In genomic region chr12:61385771-61386170, GRCh38 we compare ENCODE assay signal across 22 cellular contexts.
DNase-seq lines count a peak whose midpoint lies in the region; ATAC-seq and TF ChIP-seq lines count a peak whose summit lies in the region.
"Had no signal": no experiment of that assay in that cellular context is flagged by ENCODE, and none has a peak within 500 bp of the region (broad histone marks: within the 10 kb centered on the region; RNA-seq: fewer than 3 reads in every experiment).

No MANE protein-coding gene starts in this region.

- H3K9me3 Mint-ChIP-seq in activated T-helper 1 cell treated with anti-CD3 and anti-CD28 coated beads, Interleukin-12 subunit alpha, Interleukin-12 subunit beta, Interleukin-2, Interleukin-4 antibody, amounts not matched to agents 30 ng/mL and 10 ng/mL and 1 ng/mL, durations not matched to agents 14 hours and 24 hours and 36 hours = peaks cover 22% of the 10 kb centered on the region
- H3K9me3 Mint-ChIP-seq in stimulated activated naive B cell treated with anti-CD40 and anti-IgM and Interleukin-4, amounts not matched to agents 10 μg/mL and 1 μg/mL and 100 μg/mL, for 72 hours = peaks cover 16 to 18% of the 10 kb centered on the region in 2 donors
- peaks cover 19% of the 10 kb centered on the region for H3K9me3 Mint-ChIP-seq in stimulated activated memory B cell treated with anti-CD40 and anti-IgM and Interleukin-4, amounts not matched to agents 10 μg/mL and 1 μg/mL and 100 μg/mL, for 72 hours

- no peak overlapping the region for H3K27ac ChIP-seq in RWPE2 (ENCODE audit: poor library complexity, severe bottlenecking)
- no peak overlapping the region for H3K27ac ChIP-seq in foreskin keratinocyte
- H3K27ac ChIP-seq: A549; BLaER1 treated with 17β-estradiol and CSF1 and Interleukin-3, amounts not matched to agents 10 nM and 100 nM; PC-9; SJSA1 had no signal

- H3K4me1 ChIP-seq in RWPE2 (ENCODE audit: insufficient read depth, poor library complexity, severe bottlenecking) (peaks cover 4% of the 10 kb centered on the region), foreskin keratinocyte (no peaks in the 10 kb centered on the region)
- H3K4me1 ChIP-seq: A549; BLaER1 treated with 17β-estradiol and CSF1 and Interleukin-3, amounts not matched to agents 10 nM and 100 nM; SJSA1 had no signal

- no peak overlapping the region for H3K4me3 ChIP-seq in RWPE2 (ENCODE audit: severe bottlenecking)
- H3K4me3 ChIP-seq: A549; BLaER1 treated with 17β-estradiol and CSF1 and Interleukin-3, amounts not matched to agents 10 nM and 100 nM; PC-9; SJSA1 had no signal

- peak; percentile 13 for DNase-seq in GM04504 (ENCODE audit: low read depth)
- DNase-seq in RWPE2 (ENCODE audit: low spot score) = no peak
- peak; percentile 21 for DNase-seq in dedifferentiated amniotic fluid mesenchymal stem cell (ENCODE audit: extremely low spot score)
- peak; percentile 1 to 66 for DNase-seq in foreskin keratinocyte
- no peak for DNase-seq in activated T-helper 1 cell treated with anti-CD3 and anti-CD28 coated beads, Interleukin-12 subunit alpha, Interleukin-12 subunit beta, Interleukin-2, Interleukin-4 antibody, amounts not matched to agents 30 ng/mL and 10 ng/mL and 1 ng/mL, durations not matched to agents 14 hours and 24 hours and 36 hours (ENCODE audit: low spot score)
- DNase-seq in stimulated activated naive B cell treated with anti-CD40 and anti-IgM and Interleukin-4, amounts not matched to agents 10 μg/mL and 1 μg/mL and 100 μg/mL, for 72 hours = no peak
- DNase-seq in DMS79 treated with DMSO at 0.1 percent for 48 hours (lab: John Stamatoyannopoulos, UW) = no peak
- DNase-seq: CD8-positive, alpha-beta T cell; DMS53; Kasumi-1; MM.1S; NCI-H1092; NCI-H1436 treated with DMSO at 0.1 percent for 48 hours; NCI-H2029; NCI-H345; NCI-H524 treated with DMSO at 0.1 percent for 48 hours; PC-9 had no signal

- H3K9me3 ChIP-seq in RWPE2 (ENCODE audit: severe bottlenecking) = no peaks in the 10 kb centered on the region
- H3K9me3 ChIP-seq: A549, SJSA1 had no signal

- H3K27me3 ChIP-seq in RWPE2 (ENCODE audit: insufficient read depth, poor library complexity, severe bottlenecking) (no peaks in the 10 kb centered on the region), foreskin keratinocyte (no peaks in the 10 kb centered on the region)
- H3K27me3 ChIP-seq: BLaER1 treated with 17β-estradiol and CSF1 and Interleukin-3, amounts not matched to agents 10 nM and 100 nM; SJSA1 had no signal

- H3K4me1 Mint-ChIP-seq in activated T-helper 1 cell treated with anti-CD3 and anti-CD28 coated beads, Interleukin-12 subunit alpha, Interleukin-12 subunit beta, Interleukin-2, Interleukin-4 antibody, amounts not matched to agents 30 ng/mL and 10 ng/mL and 1 ng/mL, durations not matched to agents 14 hours and 24 hours and 36 hours (ENCODE audit: low read depth) = no peaks in the 10 kb centered on the region
- H3K4me1 Mint-ChIP-seq in stimulated activated naive B cell treated with anti-CD40 and anti-IgM and Interleukin-4, amounts not matched to agents 10 μg/mL and 1 μg/mL and 100 μg/mL, for 72 hours = no peaks in the 10 kb centered on the region
- no peaks in the 10 kb centered on the region for H3K4me1 Mint-ChIP-seq in stimulated activated memory B cell treated with anti-CD40 and anti-IgM and Interleukin-4, amounts not matched to agents 10 μg/mL and 1 μg/mL and 100 μg/mL, for 72 hours
- H3K4me1 Mint-ChIP-seq: IgD-negative memory B cell had no signal

- peak; percentile 44; the same call in 2 of the 3 replicates for ATAC-seq in RWPE2 (ENCODE audit: low read depth)
- ATAC-seq in foreskin keratinocyte = no peak
- no peak for ATAC-seq in stimulated activated naive B cell treated with anti-CD40 and anti-IgM and Interleukin-4, amounts not matched to agents 10 μg/mL and 1 μg/mL and 100 μg/mL, for 72 hours (replicated peaks)
- ATAC-seq in stimulated activated memory B cell treated with anti-CD40 and anti-IgM and Interleukin-4, amounts not matched to agents 10 μg/mL and 1 μg/mL and 100 μg/mL, for 72 hours = no peak
- ATAC-seq: A549; CD8-positive, alpha-beta T cell had no signal

- no peak overlapping the region for H3K4me3 Mint-ChIP-seq in activated T-helper 1 cell treated with anti-CD3 and anti-CD28 coated beads, Interleukin-12 subunit alpha, Interleukin-12 subunit beta, Interleukin-2, Interleukin-4 antibody, amounts not matched to agents 30 ng/mL and 10 ng/mL and 1 ng/mL, durations not matched to agents 14 hours and 24 hours and 36 hours
- no peak overlapping the region for H3K4me3 Mint-ChIP-seq in stimulated activated naive B cell treated with anti-CD40 and anti-IgM and Interleukin-4, amounts not matched to agents 10 μg/mL and 1 μg/mL and 100 μg/mL, for 72 hours
- no peak overlapping the region for H3K4me3 Mint-ChIP-seq in stimulated activated memory B cell treated with anti-CD40 and anti-IgM and Interleukin-4, amounts not matched to agents 10 μg/mL and 1 μg/mL and 100 μg/mL, for 72 hours
- H3K4me3 Mint-ChIP-seq: CD8-positive, alpha-beta T cell; IgD-negative memory B cell had no signal

- H3K27ac Mint-ChIP-seq in activated T-helper 1 cell treated with anti-CD3 and anti-CD28 coated beads, Interleukin-12 subunit alpha, Interleukin-12 subunit beta, Interleukin-2, Interleukin-4 antibody, amounts not matched to agents 30 ng/mL and 10 ng/mL and 1 ng/mL, durations not matched to agents 14 hours and 24 hours and 36 hours = no peak overlapping the region
- H3K27ac Mint-ChIP-seq in stimulated activated naive B cell treated with anti-CD40 and anti-IgM and Interleukin-4, amounts not matched to agents 10 μg/mL and 1 μg/mL and 100 μg/mL, for 72 hours = no peak overlapping the region
- no peak overlapping the region for H3K27ac Mint-ChIP-seq in stimulated activated memory B cell treated with anti-CD40 and anti-IgM and Interleukin-4, amounts not matched to agents 10 μg/mL and 1 μg/mL and 100 μg/mL, for 72 hours
- H3K27ac Mint-ChIP-seq: CD8-positive, alpha-beta T cell; IgD-negative memory B cell had no signal

- no peaks in the 10 kb centered on the region for H3K36me3 ChIP-seq in RWPE2 (ENCODE audit: low read depth)
- H3K36me3 ChIP-seq: BLaER1 treated with 17β-estradiol and CSF1 and Interleukin-3, amounts not matched to agents 10 nM and 100 nM; SJSA1 had no signal

- H3K27me3 Mint-ChIP-seq in activated T-helper 1 cell treated with anti-CD3 and anti-CD28 coated beads, Interleukin-12 subunit alpha, Interleukin-12 subunit beta, Interleukin-2, Interleukin-4 antibody, amounts not matched to agents 30 ng/mL and 10 ng/mL and 1 ng/mL, durations not matched to agents 14 hours and 24 hours and 36 hours (ENCODE audit: insufficient read depth) = no peaks in the 10 kb centered on the region
- no peaks in the 10 kb centered on the region for H3K27me3 Mint-ChIP-seq in stimulated activated naive B cell treated with anti-CD40 and anti-IgM and Interleukin-4, amounts not matched to agents 10 μg/mL and 1 μg/mL and 100 μg/mL, for 72 hours
- no peaks in the 10 kb centered on the region for H3K27me3 Mint-ChIP-seq in stimulated activated memory B cell treated with anti-CD40 and anti-IgM and Interleukin-4, amounts not matched to agents 10 μg/mL and 1 μg/mL and 100 μg/mL, for 72 hours
- H3K27me3 Mint-ChIP-seq: IgD-negative memory B cell had no signal

- TF ChIP-seq CTCF in RWPE2 (IDR thresholded peaks at IDR 0.05; ENCODE audit: poor library complexity, severe bottlenecking) (no peak), foreskin keratinocyte (conservative IDR thresholded peaks at IDR 0.05) (no peak)

- intact Hi-C loops in activated T-helper 1 cell treated with anti-CD3 and anti-CD28 coated beads, Interleukin-12 subunit alpha, Interleukin-12 subunit beta, Interleukin-2, Interleukin-4 antibody, amounts not matched to agents 30 ng/mL and 10 ng/mL and 1 ng/mL, durations not matched to agents 14 hours and 24 hours and 36 hours (cut with micrococcal nuclease) = no loop called here

- no peaks in the 10 kb centered on the region for H3K36me3 Mint-ChIP-seq in activated T-helper 1 cell treated with anti-CD3 and anti-CD28 coated beads, Interleukin-12 subunit alpha, Interleukin-12 subunit beta, Interleukin-2, Interleukin-4 antibody, amounts not matched to agents 30 ng/mL and 10 ng/mL and 1 ng/mL, durations not matched to agents 14 hours and 24 hours and 36 hours (ENCODE audit: low read depth)
- H3K36me3 Mint-ChIP-seq in stimulated activated naive B cell treated with anti-CD40 and anti-IgM and Interleukin-4, amounts not matched to agents 10 μg/mL and 1 μg/mL and 100 μg/mL, for 72 hours = no peaks in the 10 kb centered on the region
- no peaks in the 10 kb centered on the region for H3K36me3 Mint-ChIP-seq in stimulated activated memory B cell treated with anti-CD40 and anti-IgM and Interleukin-4, amounts not matched to agents 10 μg/mL and 1 μg/mL and 100 μg/mL, for 72 hours
- H3K36me3 Mint-ChIP-seq: CD8-positive, alpha-beta T cell; IgD-negative memory B cell had no signal

Comparison
In these comparisons a context has a peak if more than half of its experiments do, and no peak if none do; other contexts are left out.
1. DNase-seq: peak in GM04504 (single experiment), dedifferentiated amniotic fluid mesenchymal stem cell (single experiment) and foreskin keratinocyte (2 of 2); none in RWPE2 (single experiment), activated T-helper 1 cell treated with anti-CD3 and anti-CD28 coated beads, Interleukin-12 subunit alpha, Interleukin-12 subunit beta, Interleukin-2, Interleukin-4 antibody, amounts not matched to agents 30 ng/mL and 10 ng/mL and 1 ng/mL, durations not matched to agents 14 hours and 24 hours and 36 hours (single experiment), stimulated activated naive B cell treated with anti-CD40 and anti-IgM and Interleukin-4, amounts not matched to agents 10 μg/mL and 1 μg/mL and 100 μg/mL, for 72 hours (single experiment) and DMS79 treated with DMSO at 0.1 percent for 48 hours (single experiment).